8 cellular contexts compared by ENCODE assay signal in the genomic region with DNA sequence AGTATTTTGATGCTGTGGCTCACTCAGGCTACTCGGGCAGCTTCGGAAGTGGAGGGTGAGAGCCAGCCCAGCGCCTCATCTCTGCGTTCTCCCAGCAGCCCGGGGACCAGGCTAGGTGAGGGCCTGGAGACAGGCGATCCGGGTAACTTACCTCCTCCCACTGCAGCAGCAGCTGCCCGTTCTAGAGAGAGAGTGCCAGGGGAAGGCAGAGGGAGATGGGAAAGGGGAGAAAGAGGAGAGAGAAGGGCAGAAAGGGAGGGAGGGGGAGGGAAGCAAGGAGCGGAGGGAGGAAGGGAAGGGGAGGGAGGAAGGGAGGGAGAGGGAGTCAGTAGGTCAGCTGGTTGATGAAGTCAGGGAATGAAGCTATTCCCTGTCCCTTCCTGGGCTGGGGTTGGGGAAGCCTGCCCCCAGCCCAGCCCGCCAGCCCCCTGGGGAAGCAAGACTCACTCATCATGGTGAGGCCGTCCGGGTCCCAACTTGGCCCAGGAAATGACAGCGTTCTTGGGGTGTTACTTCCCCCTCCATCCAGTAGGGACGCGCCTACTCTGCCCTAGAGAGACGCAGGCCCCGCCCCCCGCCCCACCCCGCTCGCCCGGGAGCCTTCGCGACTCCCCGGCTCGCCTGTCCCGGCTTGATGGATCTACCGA. TPM values are rescaled to one million over a fixed set of nuclear protein-coding genes. Genes with fewer than 3 reads are reported as not detected.
DNase-seq lines count a peak whose midpoint lies in the region; ATAC-seq and TF ChIP-seq lines count a peak whose summit lies in the region.

A gene with protein sequence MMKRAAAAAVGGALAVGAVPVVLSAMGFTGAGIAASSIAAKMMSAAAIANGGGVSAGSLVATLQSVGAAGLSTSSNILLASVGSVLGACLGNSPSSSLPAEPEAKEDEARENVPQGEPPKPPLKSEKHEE (minus strand): TSS at position 494 of the 647 bp plus-strand sequence. CDS start 40 bp downstream, at position 454.

- ATAC-seq in DND-41 (ENCODE audit: insufficient read depth, low read depth): peak; percentile 95
- ATAC-seq in GM21529 (IDR thresholded peaks at IDR 0.05; ENCODE audit: unreplicated experiment): peak; percentile 94
- peak; percentile 96 for ATAC-seq in IMR-90 (ENCODE audit: low read depth)
- ATAC-seq in RWPE2 (ENCODE audit: low read depth): peak; percentile 87

- H3K4me2 ChIP-seq in DND-41 (ENCODE audit: insufficient read depth, low read length) (peak within 1 kb of the TSS; percentile 87), IMR-90 (ENCODE audit: low read depth, low read length) (peak within 1 kb of the TSS; percentile 97), neural progenitor cell (peak within 1 kb of the TSS; percentile 84)

- no peak; the same call in 1 of the 2 replicates for TF ChIP-seq POLR2A in IMR-90 (IDR thresholded peaks at IDR 0.05; ENCODE audit: low read depth, low read length)

- peak; percentile 70 for DNase-seq in DND-41
- DNase-seq in IMR-90: peak; percentile 73
- no peak for DNase-seq in RWPE2 (ENCODE audit: low spot score)
- DNase-seq in activated gamma-delta T cell (lab: John Stamatoyannopoulos, UW): peak; percentile 58
- DNase-seq in foreskin fibroblast: peak; percentile 81 to 91
- peak; percentile 94 for DNase-seq in neural progenitor cell (ENCODE audit: low spot score)

- peak within 1 kb of the TSS; percentile 80; the same call in 2 of the 3 replicates for H2BK15ac ChIP-seq in IMR-90 (ENCODE audit: low read depth, low read length)

- dilution Hi-C loops in IMR-90 (cut with HindIII; ENCODE audit: low sequenced_read_pairs, unreplicated experiment): no loop called here

- H4K8ac ChIP-seq in IMR-90 (ENCODE audit: low read depth in 2 of 2, low read length in 2 of 2): peak within 1 kb of the TSS; percentile 85 to 91

- H3K4me1 ChIP-seq in DND-41 (ENCODE audit: insufficient read depth, low read length) (peaks cover 23% of the 10 kb centered on the region), IMR-90 (ENCODE audit: control insufficient read depth, insufficient read depth, low read length) (peaks cover 5% of the 10 kb centered on the region), RWPE2 (ENCODE audit: insufficient read depth, poor library complexity, severe bottlenecking) (no peaks in the 10 kb centered on the region), neural progenitor cell (peaks cover 4% of the 10 kb centered on the region), stomach smooth muscle (ENCODE audit: control insufficient read depth, insufficient read depth, low read length) (peaks cover 13% of the 10 kb centered on the region)

- POLR2A ChIA-PET in IMR-90 (lab: Charles Lee; ENCODE audit: unreplicated experiment): interaction anchor here (0.7 to 1.2 kb wide), 2 partner anchors 35 to 118 kb away, joined by 4 to 12 read pairs; no protein-coding TSS in a partner anchor

- peak within 1 kb of the TSS; percentile 91 for H2BK5ac ChIP-seq in IMR-90 (ENCODE audit: low read depth, low read length, poor library complexity, severe bottlenecking)

- peak within 1 kb of the TSS; percentile 71 for H2BK120ac ChIP-seq in IMR-90 (ENCODE audit: low read depth, low read length)

- H3K4ac ChIP-seq in IMR-90 (ENCODE audit: low read depth, low read length): peak within 1 kb of the TSS; percentile 92

- H3K36me3 ChIP-seq in DND-41 (ENCODE audit: insufficient read depth, low read length) (no peaks in the 10 kb centered on the region), IMR-90 (ENCODE audit: control insufficient read depth, insufficient read depth, low read length) (peaks cover 12% of the 10 kb centered on the region), RWPE2 (ENCODE audit: low read depth) (no peaks in the 10 kb centered on the region), neural progenitor cell (no peaks in the 10 kb centered on the region), stomach smooth muscle (ENCODE audit: control insufficient read depth in 2 of 2, insufficient read depth in 2 of 2, low read length in 2 of 2) (peaks cover 0 to 4% of the 10 kb centered on the region in 2 donors)

- in situ Hi-C loops in IMR-90 (cut with MboI; ENCODE audit: low sequenced_read_pairs): no loop called here

- H3K9me3 ChIP-seq in DND-41 (ENCODE audit: insufficient read depth, low read length, severe bottlenecking): no peaks in the 10 kb centered on the region
- no peaks in the 10 kb centered on the region for H3K9me3 ChIP-seq in IMR-90 (ENCODE audit: control insufficient read depth, insufficient read depth, low read length)
- H3K9me3 ChIP-seq in RWPE2 (ENCODE audit: severe bottlenecking): no peaks in the 10 kb centered on the region
- no peaks in the 10 kb centered on the region for H3K9me3 ChIP-seq in neural progenitor cell (ENCODE audit: low read depth)
- no peaks in the 10 kb centered on the region for H3K9me3 ChIP-seq in stomach smooth muscle (ENCODE audit: control insufficient read depth in 2 of 2, low read length in 2 of 2)

- H2AK9ac ChIP-seq in IMR-90 (replicated peaks; ENCODE audit: low read depth, low read length, poor library complexity): peak within 1 kb of the TSS; percentile 96

- H3K56ac ChIP-seq in IMR-90 (ENCODE audit: extremely low read depth, insufficient read depth, low read length): peak within 1 kb of the TSS; percentile 73

- CTCF ChIA-PET in IMR-90 (lab: Yijun Ruan, JAX): interaction anchor here (1.1 kb wide), 1 partner anchor 93 kb away, joined by 4 read pairs; no protein-coding TSS in a partner anchor

- TF ChIP-seq CTCF in DND-41 (IDR thresholded peaks at IDR 0.05; ENCODE audit: borderline replicate concordance, extremely low read depth, low read length, poor library complexity, severe bottlenecking): peak; percentile 38
- peak; percentile 21 for TF ChIP-seq CTCF in IMR-90 (conservative IDR thresholded peaks at IDR 0.05; ENCODE audit: low read depth, low read length)
- peak; percentile 19 for TF ChIP-seq CTCF in RWPE2 (IDR thresholded peaks at IDR 0.05; ENCODE audit: poor library complexity, severe bottlenecking)
- peak; percentile 21 for TF ChIP-seq CTCF in foreskin fibroblast (IDR thresholded peaks at IDR 0.05; ENCODE audit: low read depth, low read length)
- peak; percentile 46 for TF ChIP-seq CTCF in neural progenitor cell (IDR thresholded peaks at IDR 0.05)

- H3K9me1 ChIP-seq in IMR-90 (ENCODE audit: insufficient read depth, low read length): peaks cover 5% of the 10 kb centered on the region; the same call in 1 of the 2 replicates

- peak within 1 kb of the TSS; percentile 84 for H4K91ac ChIP-seq in IMR-90 (ENCODE audit: insufficient read depth, low read depth, low read length)

- peak within 1 kb of the TSS; percentile 88 for H3K18ac ChIP-seq in IMR-90 (ENCODE audit: low read depth, low read length)

- H3K27ac ChIP-seq in DND-41 (ENCODE audit: low read length) (peak within 1 kb of the TSS; percentile 71), IMR-90 (ENCODE audit: insufficient read depth, low read length) (peak within 1 kb of the TSS; percentile 91), RWPE2 (ENCODE audit: poor library complexity, severe bottlenecking) (peak within 1 kb of the TSS; percentile 22), neural progenitor cell (no peak within 1 kb of the TSS), stomach smooth muscle (ENCODE audit: low read length) (peak within 1 kb of the TSS; percentile 69)

- BruUV-seq in IMR-90 (replicated peaks; lab: Mats Ljungman, UMichigan): no TSS peak

- no peaks in the 10 kb centered on the region for H3K27me3 ChIP-seq in DND-41 (ENCODE audit: insufficient read depth, low read length, poor library complexity)
- H3K27me3 ChIP-seq in IMR-90 (ENCODE audit: control insufficient read depth, insufficient read depth, low read length): no peaks in the 10 kb centered on the region
- no peaks in the 10 kb centered on the region for H3K27me3 ChIP-seq in RWPE2 (ENCODE audit: insufficient read depth, poor library complexity, severe bottlenecking)
- no peaks in the 10 kb centered on the region for H3K27me3 ChIP-seq in neural progenitor cell
- H3K27me3 ChIP-seq in stomach smooth muscle (ENCODE audit: control insufficient read depth in 1 of 2, insufficient read depth in 2 of 2, low read length in 2 of 2): no peaks in the 10 kb centered on the region

- H3F3A ChIP-seq in neural progenitor cell (ENCODE audit: low read depth): peaks cover 16% of the 10 kb centered on the region

- peak within 1 kb of the TSS; percentile 95 for H2AFZ ChIP-seq in DND-41 (ENCODE audit: low read depth, low read length)
- peak within 1 kb of the TSS; percentile 97 for H2AFZ ChIP-seq in IMR-90 (replicated peaks; ENCODE audit: low read length, poor library complexity)
- H2AFZ ChIP-seq in neural progenitor cell (replicated peaks): peak within 1 kb of the TSS; percentile 97

- H3K9ac ChIP-seq in DND-41 (ENCODE audit: low read depth, low read length) (peak within 1 kb of the TSS; percentile 61), IMR-90 (ENCODE audit: low read depth, low read length) (peak within 1 kb of the TSS; percentile 94), neural progenitor cell (no peak within 1 kb of the TSS), stomach smooth muscle (ENCODE audit: low read length in 2 of 2) (peak within 1 kb of the TSS; percentile 68 to 72)

- H3K36me3 Mint-ChIP-seq in neural progenitor cell: no peaks in the 10 kb centered on the region

- peak within 1 kb of the TSS; percentile 40 for H3K27ac Mint-ChIP-seq in neural progenitor cell

- H4K5ac ChIP-seq in IMR-90 (ENCODE audit: low read depth, low read length): peak within 1 kb of the TSS; percentile 87

- H3K23ac ChIP-seq in IMR-90 (ENCODE audit: low read depth, low read length): peak within 1 kb of the TSS; percentile 82

- H3K4me3 ChIP-seq in DND-41 (ENCODE audit: low read depth in 1 of 2, low read length in 2 of 2) (peak within 1 kb of the TSS; percentile 35 to 77; a peak in 3 of 4 replicates), IMR-90 (ENCODE audit: insufficient read depth, low read depth, low read length) (peak within 1 kb of the TSS; percentile 92), RWPE2 (ENCODE audit: severe bottlenecking) (peak within 1 kb of the TSS; percentile 36), foreskin fibroblast (ENCODE audit: low read depth in 1 of 2, low read length in 2 of 2) (peak within 1 kb of the TSS; percentile 68 to 78), neural progenitor cell (peak within 1 kb of the TSS; percentile 53), stomach smooth muscle (ENCODE audit: low read length in 2 of 2) (peak within 1 kb of the TSS; percentile 81 to 85)

- peaks cover 18% of the 10 kb centered on the region for H3K4me1 Mint-ChIP-seq in neural progenitor cell

- no peak for TF ChIP-seq RAD21 in IMR-90 (IDR thresholded peaks at IDR 0.05; ENCODE audit: low read length)

- no peaks in the 10 kb centered on the region for H3K9me3 Mint-ChIP-seq in neural progenitor cell

- intact Hi-C loops in IMR-90 (cut with micrococcal nuclease): loop anchor here (2.0 kb wide), 1 partner anchor 48 kb away; the partner anchor contains the start of genes DDX24 and IFI27L1

- H4K20me1 ChIP-seq in DND-41 (ENCODE audit: insufficient read depth, low read length): no peaks in the 10 kb centered on the region; the same call in 1 of the 2 replicates
- H4K20me1 ChIP-seq in IMR-90 (ENCODE audit: insufficient read depth, low read length): no peaks in the 10 kb centered on the region
- no peaks in the 10 kb centered on the region for H4K20me1 ChIP-seq in neural progenitor cell (ENCODE audit: low read depth)

- H3K79me1 ChIP-seq in IMR-90 (ENCODE audit: low read depth in 1 of 2, low read length in 2 of 2): peaks cover 0 to 14% of the 10 kb centered on the region in 2 experiments; a peak in 1 of 4 replicates

- peak within 1 kb of the TSS; percentile 91 for H3K14ac ChIP-seq in IMR-90 (replicated peaks; ENCODE audit: low read depth, low read length)

- peaks cover 16% of the 10 kb centered on the region for H3K27me3 Mint-ChIP-seq in neural progenitor cell (ENCODE audit: insufficient read depth, low read depth)

- H2BK20ac ChIP-seq in IMR-90 (ENCODE audit: low read depth, low read length): no peak within 1 kb of the TSS

- H3K79me2 ChIP-seq in DND-41 (ENCODE audit: insufficient read depth, low read length) (no peaks in the 10 kb centered on the region), neural progenitor cell (ENCODE audit: low read depth) (no peaks in the 10 kb centered on the region)

- peak within 1 kb of the TSS; percentile 91 for H2AK5ac ChIP-seq in IMR-90 (ENCODE audit: low read depth, low read length)

- WGBS in IMR-90 (ENCODE audit: extremely low coverage in 2 of 2, insufficient read length in 1 of 2), 2 experiments: no CpG with 5 or more reads among the region's 27 CpGs

- H3K4me3 Mint-ChIP-seq in neural progenitor cell: peak within 1 kb of the TSS; percentile 90

RNA-seq across cellular contexts. Expression of the gene that starts here (rescaled TPM):
- total RNA-seq in IMR-90 (2012; rRNA removed) (43.0 and 111 TPM in 2 replicates), neural progenitor cell (ENCODE audit: low replicate concordance) (24.7 and 73.7 TPM in 2 replicates)
- 187 and 261 TPM in 2 replicates for polyA plus RNA-seq in IMR-90 (2012; rRNA removed)
- 441 and 716 TPM in 2 replicates for polyA plus RNA-seq in IMR-90 (2012; cell fraction: cytosol; rRNA removed)
- 72.6 and 129 TPM in 2 replicates for polyA plus RNA-seq in IMR-90 (2012; cell fraction: nucleus; rRNA removed; ENCODE audit: low replicate concordance)

Comparison
In these comparisons a context has a peak if more than half of its experiments do, and no peak if none do; other contexts are left out.
1. H3K4me3 ChIP-seq: peak in every context shown above with its lines; median percentile 92 in IMR-90; 83 in stomach smooth muscle; 73 in foreskin fibroblast; 56 in DND-41; 53 in neural progenitor cell; 36 in RWPE2.